9 cellular contexts compared by ENCODE assay signal in the genomic region with DNA sequence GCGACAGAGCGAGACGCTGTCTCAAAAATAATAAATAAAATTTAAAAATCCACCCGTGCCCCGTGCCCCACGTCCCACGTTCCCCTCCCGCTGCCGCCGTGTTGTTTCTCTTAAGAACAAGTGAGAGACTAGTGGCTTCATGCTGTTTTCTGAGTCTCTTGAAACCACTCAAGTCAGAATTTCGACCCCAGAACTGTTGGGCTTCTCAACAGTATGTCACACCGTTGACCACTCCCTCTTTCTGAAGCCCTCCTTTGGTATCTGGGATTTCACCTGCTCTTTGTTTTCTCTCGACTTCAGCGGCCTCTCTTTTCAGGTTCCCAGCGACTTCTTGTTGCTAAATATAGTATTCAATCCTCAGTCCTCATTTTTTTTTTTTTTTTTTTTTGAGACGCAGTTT. TPM values are rescaled to one million over a fixed set of nuclear protein-coding genes. Genes with fewer than 3 reads are reported as not detected.
DNase-seq lines count a peak whose midpoint lies in the region; ATAC-seq and TF ChIP-seq lines count a peak whose summit lies in the region.
"Had no signal": no experiment of that assay in that cellular context is flagged by ENCODE, and none has a peak within 500 bp of the region (broad histone marks: within the 10 kb centered on the region; RNA-seq: fewer than 3 reads in every experiment).

No MANE protein-coding gene starts in this region.

- H3K4me3 ChIP-seq in heart right ventricle (peak overlapping the region; percentile 45 to 96 (median 76)), astrocyte of the spinal cord (ENCODE audit: low read depth, low read length) (peak overlapping the region; percentile 93), mesendoderm (ENCODE audit: low read length) (no peak overlapping the region), vagina (peak overlapping the region; percentile 64 to 74)

- no peak overlapping the region for H4K5ac ChIP-seq in mesendoderm (ENCODE audit: low read length)

- no peak overlapping the region for H3K4ac ChIP-seq in mesendoderm (ENCODE audit: low read depth, low read length)

- intact Hi-C loops in heart right ventricle (cut with DNase I) = no loop called here
- intact Hi-C loops in left ventricle myocardium superior (cut with micrococcal nuclease) = no loop called here
- intact Hi-C loops in vagina (cut with DNase I) = no loop called here

- H3K23ac ChIP-seq in mesendoderm (ENCODE audit: low read length) = no peak overlapping the region

- H3K36me3 ChIP-seq in heart right ventricle = peaks cover 0 to 30% (median 10%) of the 10 kb centered on the region in 9 donors
- H3K36me3 ChIP-seq in mesendoderm (ENCODE audit: control insufficient read depth, insufficient read depth, low read length) = peaks cover 2% of the 10 kb centered on the region
- peaks cover 0 to 12% of the 10 kb centered on the region in 2 donors for H3K36me3 ChIP-seq in vagina

- in situ Hi-C loops in astrocyte of the spinal cord (cut with HindIII; ENCODE audit: low sequenced_read_pairs) = no loop called here

- H3K27me3 ChIP-seq in heart right ventricle (no peaks in the 10 kb centered on the region), mesendoderm (ENCODE audit: insufficient read depth, low read length, poor library complexity) (no peaks in the 10 kb centered on the region), vagina (no peaks in the 10 kb centered on the region)

- H4K8ac ChIP-seq in mesendoderm (ENCODE audit: low read depth, low read length) = no peak overlapping the region

- H3K79me2 ChIP-seq in mesendoderm (ENCODE audit: control insufficient read depth, insufficient read depth, low read length) = no peaks in the 10 kb centered on the region

- TF ChIP-seq POLR2A in vagina (IDR thresholded peaks at IDR 0.05) = no peak

- H2AK5ac ChIP-seq in mesendoderm (ENCODE audit: low read length) = no peak overlapping the region

- TF ChIP-seq CTCF in heart right ventricle (IDR thresholded peaks at IDR 0.05) (no peak), astrocyte of the spinal cord (IDR thresholded peaks at IDR 0.05; ENCODE audit: low read depth, low read length) (no peak), vagina (IDR thresholded peaks at IDR 0.05) (no peak)

- DNase-seq in heart right ventricle = no peak
- DNase-seq in left ventricle myocardium superior = no peak
- DNase-seq in astrocyte of the spinal cord (ENCODE audit: low read depth, low spot score) = no peak
- peak; percentile 27 for DNase-seq in mesendoderm
- no peak for DNase-seq in vagina (ENCODE audit: extremely low spot score in 2 of 2)
- no peak for DNase-seq in 8988T
- DNase-seq: NCI-H187 treated with DMSO at 0.1 percent for 48 hours had no signal

- ATAC-seq in heart right ventricle = no peak
- ATAC-seq in left ventricle myocardium superior = no peak
- no peak for ATAC-seq in GM21515 (IDR thresholded peaks at IDR 0.05; ENCODE audit: unreplicated experiment)
- no peak for ATAC-seq in HG02610 (IDR thresholded peaks at IDR 0.05; ENCODE audit: unreplicated experiment)

- peaks cover 2% of the 10 kb centered on the region for H3K79me1 ChIP-seq in mesendoderm (ENCODE audit: low read length)

- H3K4me2 ChIP-seq in mesendoderm (ENCODE audit: low read length) = peak overlapping the region; percentile 23

- H3K4me1 ChIP-seq in heart right ventricle (peaks cover 0 to 32% (median 13%) of the 10 kb centered on the region in 9 donors), mesendoderm (ENCODE audit: control insufficient read depth, low read depth, low read length) (no peaks in the 10 kb centered on the region), vagina (peaks cover 23% of the 10 kb centered on the region)

- H3K9ac ChIP-seq in mesendoderm (ENCODE audit: low read length) = no peak overlapping the region

- H3K27ac ChIP-seq in heart right ventricle = peak overlapping the region in 9 of 10 donors; percentile 87 to 97 (median 93)
- no peak overlapping the region for H3K27ac ChIP-seq in mesendoderm (ENCODE audit: low read depth, low read length)
- peak overlapping the region; percentile 79 for H3K27ac ChIP-seq in vagina

- H2BK120ac ChIP-seq in mesendoderm (ENCODE audit: low read depth, low read length) = no peak overlapping the region

- H3K9me3 ChIP-seq in heart right ventricle (no peaks in the 10 kb centered on the region), vagina (no peaks in the 10 kb centered on the region)

- no peak overlapping the region for H3K18ac ChIP-seq in mesendoderm (ENCODE audit: low read length)

- no peak overlapping the region for H2BK5ac ChIP-seq in mesendoderm (ENCODE audit: low read length)

- no peak overlapping the region for H2BK15ac ChIP-seq in mesendoderm (replicated peaks; ENCODE audit: low read depth)

- 48 to 50% methylated on average over 16 of the region's 16 CpGs for WGBS in heart right ventricle, 2 donors
- WGBS in mesendoderm (ENCODE audit: extremely low coverage, insufficient coverage, low lambda C conversion rate) = no CpG with 5 or more reads among the region's 16 CpGs

- peak overlapping the region; percentile 97 for H3K56ac ChIP-seq in mesendoderm (ENCODE audit: low read length)

RNA-seq across cellular contexts. Expression of gene PPIL2, which starts 1.0 kb away (rescaled TPM):
- total RNA-seq in heart right ventricle = 10 to 100 TPM; 20.4 to 31.0 (median 25.8) TPM
- 10 to 100 TPM; 18.4 to 31.9 TPM for polyA plus RNA-seq in heart right ventricle
- 25.7 TPM for total RNA-seq in left ventricle myocardium superior
- 30.1 TPM for polyA plus RNA-seq in mesendoderm (2013, experiment 1 of 2)
- polyA plus RNA-seq in mesendoderm (2013, experiment 2 of 2) = 29.8 TPM
- 44.7 TPM for total RNA-seq in vagina

RNA-seq across cellular contexts. Expression of gene SDF2L1, which starts 24.7 kb away (rescaled TPM):
- total RNA-seq in heart right ventricle (10 to 100 TPM; 10.8 to 41.0 (median 18.2) TPM), left ventricle myocardium superior (17.9 TPM), vagina (33.9 TPM)
- 100 to 1,000 TPM in 1 of 2 donors, 10 to 100 TPM in 1; 17.6 to 325 TPM for polyA plus RNA-seq in heart right ventricle
- polyA plus RNA-seq in mesendoderm (2013, experiment 1 of 2) = 26.9 TPM
- 25.4 TPM for polyA plus RNA-seq in mesendoderm (2013, experiment 2 of 2)

RNA-seq across cellular contexts. Expression of gene CCDC116, which starts 34.2 kb away (rescaled TPM):
- total RNA-seq in heart right ventricle (under 1 TPM in 6 of 10 donors, not detected in 4; 0.11 to 0.35 (median 0.28) TPM), left ventricle myocardium superior (not detected), vagina (not detected)
- polyA plus RNA-seq in heart right ventricle = 1 to 10 TPM in 1 of 2 donors, under 1 TPM in 1; 0.19 to 1.2 TPM
- polyA plus RNA-seq in mesendoderm (2013, experiment 1 of 2) = 0.14 TPM
- 0.08 TPM for polyA plus RNA-seq in mesendoderm (2013, experiment 2 of 2)

RNA-seq across cellular contexts. Expression of gene YDJC, which starts 37.0 kb away (rescaled TPM):
- total RNA-seq in heart right ventricle (1 to 10 TPM; 2.3 to 6.1 (median 4.0) TPM), left ventricle myocardium superior (4.9 TPM), vagina (22.6 TPM)
- polyA plus RNA-seq in heart right ventricle = 10 to 100 TPM; 12.7 to 26.4 TPM
- 24.5 TPM for polyA plus RNA-seq in mesendoderm (2013, experiment 1 of 2)
- polyA plus RNA-seq in mesendoderm (2013, experiment 2 of 2) = 23.4 TPM
